Comparison of ENCODE assay signal across 10 cellular contexts in genomic region chr16:67884684-67885083, GRCh38. TPM values are rescaled to one million over a fixed set of nuclear protein-coding genes. Genes with fewer than 3 reads are reported as not detected.
A peak's percentile ranks its signal among the peaks of the same experiment; 100 is the strongest.
DNase-seq lines count a peak whose midpoint lies in the region; ATAC-seq and TF ChIP-seq lines count a peak whose summit lies in the region.
"Had no signal": no experiment of that assay in that cellular context is flagged by ENCODE, and none has a peak within 500 bp of the region (broad histone marks: within the 10 kb centered on the region; RNA-seq: fewer than 3 reads in every experiment).

NRN1L (plus strand) TSS chr16:67884885; CDS start chr16:67884904, 19 bp downstream.

- ATAC-seq in IMR-90 (ENCODE audit: low read depth) = peak; percentile 98
- peak; percentile 64 to 87 (median 82) for ATAC-seq in heart right ventricle
- no peak for ATAC-seq in HG03108 (IDR thresholded peaks at IDR 0.05; ENCODE audit: unreplicated experiment)
- no peak for ATAC-seq in GM21526 (IDR thresholded peaks at IDR 0.05; ENCODE audit: low FRiP score, unreplicated experiment)
- no peak for ATAC-seq in HG02840 (IDR thresholded peaks at IDR 0.05; ENCODE audit: low FRiP score, unreplicated experiment)
- ATAC-seq in HG03045 (IDR thresholded peaks at IDR 0.05; ENCODE audit: unreplicated experiment) = no peak

- no peak for TF ChIP-seq POLR2A in IMR-90 (IDR thresholded peaks at IDR 0.05; ENCODE audit: low read depth, low read length)
- TF ChIP-seq POLR2A in adrenal gland (IDR thresholded peaks at IDR 0.05) = no peak

- H3K23ac ChIP-seq in IMR-90 (ENCODE audit: low read depth, low read length) = 0 out of 2 replicates have a peak within 1 kb of the TSS, but pooled peaks have one; percentile 24

- no peak within 1 kb of the TSS for H3K56ac ChIP-seq in IMR-90 (ENCODE audit: extremely low read depth, insufficient read depth, low read length)

- dilution Hi-C loops in IMR-90 (cut with HindIII; ENCODE audit: low sequenced_read_pairs, unreplicated experiment) = no loop called here

- peak within 1 kb of the TSS; percentile 27; the same call in 1 of the 2 replicates for H3K4me2 ChIP-seq in IMR-90 (ENCODE audit: low read depth, low read length)
- H3K4me2 ChIP-seq: PC-9 had no signal

- no peak within 1 kb of the TSS for H3K9ac ChIP-seq in IMR-90 (ENCODE audit: low read depth, low read length)

- H3K4ac ChIP-seq in IMR-90 (ENCODE audit: low read depth, low read length) = no peak within 1 kb of the TSS

- no peak within 1 kb of the TSS for H3K14ac ChIP-seq in IMR-90 (replicated peaks; ENCODE audit: low read depth, low read length)

- no peak within 1 kb of the TSS for H3K4me3 ChIP-seq in IMR-90 (ENCODE audit: insufficient read depth, low read depth, low read length)
- H3K4me3 ChIP-seq in adrenal gland = no peak within 1 kb of the TSS
- H3K4me3 ChIP-seq in heart right ventricle = peak within 1 kb of the TSS in 1 of 10 donors; percentile 9
- H3K4me3 ChIP-seq: PC-9, skin epidermis had no signal

- no peak within 1 kb of the TSS for H2BK5ac ChIP-seq in IMR-90 (ENCODE audit: low read depth, low read length, poor library complexity, severe bottlenecking)

- no peaks in the 10 kb centered on the region for H3K9me3 ChIP-seq in IMR-90 (ENCODE audit: control insufficient read depth, insufficient read depth, low read length)
- no peaks in the 10 kb centered on the region for H3K9me3 ChIP-seq in adrenal gland (replicated peaks in 1 of 3)
- no peaks in the 10 kb centered on the region for H3K9me3 ChIP-seq in heart right ventricle

- intact Hi-C loops in IMR-90 (cut with micrococcal nuclease) = loop anchor here (1.0 kb wide), 1 partner anchor 18 kb away; no protein-coding TSS in a partner anchor
- intact Hi-C loops in adrenal gland (cut with DNase I) = loop anchor here (5.0 kb wide), 1 partner anchor 43 kb away; no protein-coding TSS in a partner anchor
- intact Hi-C loops in heart right ventricle (cut with DNase I) = loop anchor here (2.0 to 5.0 kb wide), 6 partner anchors 33 to 158 kb away; partner anchors contain the start of genes DDX28 (in 1 of the 10) and DUS2 (in 1 of the 10)
- intact Hi-C loops in posterior vena cava (cut with DNase I) = loop anchor here in 1 of 2 donors (5.0 kb wide), 1 partner anchor 43 kb away; no protein-coding TSS in a partner anchor

- TF ChIP-seq CTCF in IMR-90 (conservative IDR thresholded peaks at IDR 0.05; ENCODE audit: low read depth, low read length) (no peak), adrenal gland (IDR thresholded peaks at IDR 0.05) (no peak), heart right ventricle (IDR thresholded peaks at IDR 0.05) (no peak)

- H4K5ac ChIP-seq in IMR-90 (ENCODE audit: low read depth, low read length) = no peak within 1 kb of the TSS

- peaks cover 32% of the 10 kb centered on the region for H4K20me1 ChIP-seq in IMR-90 (ENCODE audit: insufficient read depth, low read length)

- no peak within 1 kb of the TSS for H2BK120ac ChIP-seq in IMR-90 (ENCODE audit: low read depth, low read length)

- TF ChIP-seq RAD21 in IMR-90 (IDR thresholded peaks at IDR 0.05; ENCODE audit: low read length) = peak; percentile 10; the same call in 1 of the 2 replicates

- no peaks in the 10 kb centered on the region for H3K9me1 ChIP-seq in IMR-90 (ENCODE audit: insufficient read depth, low read length)

- H3K4me1 ChIP-seq in IMR-90 (ENCODE audit: control insufficient read depth, insufficient read depth, low read length) (peaks cover 4% of the 10 kb centered on the region; the same call in 1 of the 2 replicates), adrenal gland (replicated peaks in 1 of 2) (peaks cover 11 to 32% of the 10 kb centered on the region in 2 donors), heart right ventricle (peaks cover 19 to 54% (median 25%) of the 10 kb centered on the region in 9 donors)

- no peak within 1 kb of the TSS for H3K27ac ChIP-seq in IMR-90 (ENCODE audit: insufficient read depth, low read length)
- H3K27ac ChIP-seq in adrenal gland = peak within 1 kb of the TSS in 4 of 5 donors; percentile 4 to 83 (median 58)
- peak within 1 kb of the TSS in 7 of 10 donors; percentile 46 to 91 (median 80) for H3K27ac ChIP-seq in heart right ventricle
- H3K27ac ChIP-seq: PC-9 had no signal

- H2BK15ac ChIP-seq in IMR-90 (ENCODE audit: low read depth, low read length) = no peak within 1 kb of the TSS

- DNase-seq in IMR-90 (peak; percentile 89), adrenal gland (peak; percentile 93 to 96 (median 95)), heart right ventricle (peak; percentile 91 to 92), posterior vena cava (ENCODE audit: low spot score) (peak; percentile 95)

- in situ Hi-C loops in IMR-90 (cut with MboI; ENCODE audit: low sequenced_read_pairs) = no loop called here

- H2BK20ac ChIP-seq in IMR-90 (ENCODE audit: low read depth, low read length) = no peak within 1 kb of the TSS

- H4K8ac ChIP-seq in IMR-90 (ENCODE audit: low read depth in 2 of 2, low read length in 2 of 2) = no peak within 1 kb of the TSS

- CTCF ChIA-PET in IMR-90 (lab: Yijun Ruan, JAX) = interaction anchor here (0.8 to 1.9 kb wide), 6 partner anchors 10 to 68 kb away, joined by 3 to 14 read pairs (median 4); no protein-coding TSS in a partner anchor

- peak within 1 kb of the TSS; percentile 74 for H2AFZ ChIP-seq in IMR-90 (replicated peaks; ENCODE audit: low read length, poor library complexity)
- H2AFZ ChIP-seq: PC-9 had no signal

- H2AK5ac ChIP-seq in IMR-90 (ENCODE audit: low read depth, low read length) = no peak within 1 kb of the TSS

- no TSS peak for BruUV-seq in IMR-90 (replicated peaks; lab: Mats Ljungman, UMichigan)

- H3K36me3 ChIP-seq in IMR-90 (ENCODE audit: control insufficient read depth, insufficient read depth, low read length) (peaks cover 46% of the 10 kb centered on the region), adrenal gland (replicated peaks in 1 of 2) (peaks cover 0 to 51% of the 10 kb centered on the region in 2 donors), heart right ventricle (peaks cover 0 to 73% (median 44%) of the 10 kb centered on the region in 9 donors)

- no peak within 1 kb of the TSS for H4K91ac ChIP-seq in IMR-90 (ENCODE audit: insufficient read depth, low read depth, low read length)

- H3K79me1 ChIP-seq in IMR-90 (ENCODE audit: low read depth in 1 of 2, low read length in 2 of 2) = peaks cover 0 to 5% of the 10 kb centered on the region in 2 experiments; a peak in 2 of 4 replicates

- H3K27me3 ChIP-seq in IMR-90 (ENCODE audit: control insufficient read depth, insufficient read depth, low read length) (no peaks in the 10 kb centered on the region), adrenal gland (no peaks in the 10 kb centered on the region), heart right ventricle (no peaks in the 10 kb centered on the region)

- peak within 1 kb of the TSS; percentile 86 for H2AK9ac ChIP-seq in IMR-90 (replicated peaks; ENCODE audit: low read depth, low read length, poor library complexity)

- POLR2A ChIA-PET in IMR-90 (lab: Charles Lee; ENCODE audit: unreplicated experiment) = no interaction called here

- WGBS in IMR-90 (ENCODE audit: extremely low coverage in 2 of 2, insufficient read length in 1 of 2), 2 experiments = no CpG with 5 or more reads among the region's 22 CpGs
- 22 to 39% (median 26%) methylated on average over 13 to 22 of the region's 22 CpGs for WGBS in adrenal gland, 4 donors
- 21 to 39% methylated on average over 22 of the region's 22 CpGs for WGBS in heart right ventricle, 2 donors

- no peak within 1 kb of the TSS for H3K18ac ChIP-seq in IMR-90 (ENCODE audit: low read depth, low read length)

TF ChIP-seq in IMR-90, 13 proteins besides CTCF, POLR2A, EP300 and RAD21:
- peak; percentile 15; the same call in 1 of the 2 replicates for TF ChIP-seq SMC3 (IDR thresholded peaks at IDR 0.05; ENCODE audit: low read depth, low read length)
- TF ChIP-seq MXI1 (IDR thresholded peaks at IDR 0.05; ENCODE audit: borderline replicate concordance, low read depth, low read length) = peak; percentile 65; the same call in 1 of the 2 replicates
- peak; percentile 88; the same call in 1 of the 2 replicates for TF ChIP-seq MAZ (IDR thresholded peaks at IDR 0.05; ENCODE audit: borderline replicate concordance, low read depth, low read length)
- TF ChIP-seq NFE2L2 (IDR thresholded peaks at IDR 0.05; ENCODE audit: low read depth, low read length) = no peak
- no peak for TF ChIP-seq BHLHE40 (IDR thresholded peaks at IDR 0.05; ENCODE audit: low read depth, low read length)
- TF ChIP-seq USF2 (IDR thresholded peaks at IDR 0.05; ENCODE audit: low read depth, low read length) = no peak
- TF ChIP-seq RCOR1 (IDR thresholded peaks at IDR 0.05; ENCODE audit: insufficient replicate concordance, low read length) = no peak
- TF ChIP-seq CHD1 (IDR thresholded peaks at IDR 0.05; ENCODE audit: low read depth, low read length) = no peak
TF ChIP-seq in IMR-90: peak in this region for 3.

RNA-seq across cellular contexts. Expression of gene NRN1L, which starts in this region (rescaled TPM):
- total RNA-seq in IMR-90 (2012; rRNA removed) (not detected in 2 replicates), adrenal gland (1 to 10 TPM in 2 of 8 donors, under 1 TPM in 4, not detected in 2; 0.72 to 2.1 (median 0.90) TPM), heart right ventricle (1 to 10 TPM in 6 of 10 donors, not detected in 4; 1.1 to 2.7 (median 1.5) TPM), posterior vena cava (not detected)
- polyA plus RNA-seq in IMR-90 (2012; rRNA removed) (0.27 and 0.32 TPM in 2 replicates), adrenal gland (1 to 10 TPM in 2 of 3 donors, under 1 TPM in 1; 0.99 to 6.8 (median 2.5) TPM), heart right ventricle (1 to 10 TPM; 1.8 to 4.0 TPM)
- polyA plus RNA-seq in IMR-90 (2012; cell fraction: cytosol; rRNA removed) = 0.09 and 0.14 TPM in 2 replicates
- polyA plus RNA-seq in IMR-90 (2012; cell fraction: nucleus; rRNA removed; ENCODE audit: low replicate concordance) = 3.2 and 5.5 TPM in 2 replicates
- total RNA-seq: PC-9 had no signal

Comparison
In these comparisons a context has a peak if more than half of its experiments do, and no peak if none do; other contexts are left out.
1. Peak in DNase-seq in posterior vena cava; RNA of the gene not detected or under 1 TPM.
2. ATAC-seq: peak in IMR-90 (single experiment) and heart right ventricle (8 of 8); none in HG03108 (single experiment), GM21526 (single experiment), HG02840 (single experiment) and HG03045 (single experiment).
3. Peak in every context shown above with its lines, with median percentiles within 50 percentile points of each other: DNase-seq.